Comparison of ENCODE assay signal across 25 cellular contexts in the genomic region with DNA sequence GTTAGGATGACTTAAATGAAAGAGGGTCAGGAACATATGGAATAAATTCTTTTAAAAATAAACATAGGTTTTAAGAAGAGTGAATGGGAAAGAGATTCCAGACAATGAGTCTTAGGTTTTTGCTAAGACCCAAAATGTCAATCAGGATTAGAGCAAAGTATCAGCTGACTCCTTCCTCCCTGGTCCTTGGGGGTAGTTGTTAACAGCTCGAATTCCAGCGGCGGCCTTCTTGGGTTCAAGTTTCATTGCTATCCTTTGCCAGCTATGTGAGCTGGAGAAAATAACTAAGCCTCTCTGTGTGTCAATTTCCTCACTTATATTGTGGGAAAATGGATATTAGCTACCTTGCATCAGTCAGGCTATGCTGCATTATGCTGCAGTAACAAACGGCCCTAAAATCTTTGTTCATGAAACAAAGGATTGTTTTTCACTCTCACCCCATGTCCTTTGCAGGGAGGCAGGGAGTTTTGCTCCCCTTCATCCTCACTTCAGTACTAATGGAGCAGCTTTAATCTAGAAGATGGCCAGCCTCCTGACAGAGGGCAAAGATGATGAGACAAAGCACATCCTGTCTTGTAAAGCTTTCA.
"Had no signal": no experiment of that assay in that cellular context is flagged by ENCODE, and none has a peak within 500 bp of the region (broad histone marks: within the 10 kb centered on the region; RNA-seq: fewer than 3 reads in every experiment).

No MANE protein-coding gene starts in this region.

- H3K36me3 Mint-ChIP-seq: stimulated activated effector memory CD8-positive, alpha-beta T cell treated with anti-CD3 and anti-CD28 coated beads, Interleukin-12 subunit alpha, Interleukin-12 subunit beta, amount 100 ng/mL, for 72 hours had no signal

- H3K4me3 ChIP-seq: coronary artery, esophagus squamous epithelium, heart right ventricle, lower lobe of right lung, pancreas, testis, tibial artery had no signal

- H3K9me3 ChIP-seq: neutrophil, pancreas, testis had no signal

- ATAC-seq: heart right ventricle; left ventricle myocardium superior; lower lobe of right lung; natural killer cell; pancreas; sciatic nerve; stimulated activated effector memory CD8-positive, alpha-beta T cell treated with anti-CD3 and anti-CD28 coated beads, Interleukin-12 subunit alpha, Interleukin-12 subunit beta, amount 100 ng/mL, for 72 hours; stimulated activated naive CD8-positive, alpha-beta T cell treated with anti-CD3 and anti-CD28 coated beads, Interleukin-15, Interleukin-2, amounts not matched to agents 100 U/mL and 50 U/mL, for 24 hours had no signal

- H3K4me1 Mint-ChIP-seq: immature natural killer cell; natural killer cell; stimulated activated effector memory CD8-positive, alpha-beta T cell treated with anti-CD3 and anti-CD28 coated beads, Interleukin-12 subunit alpha, Interleukin-12 subunit beta, amount 100 ng/mL, for 72 hours had no signal

- H3K4me3 Mint-ChIP-seq: immature natural killer cell; natural killer cell; stimulated activated effector memory CD8-positive, alpha-beta T cell treated with anti-CD3 and anti-CD28 coated beads, Interleukin-12 subunit alpha, Interleukin-12 subunit beta, amount 100 ng/mL, for 72 hours; type B pancreatic cell had no signal

- H3K27me3 ChIP-seq: neutrophil, pancreas, testis had no signal

- DNase-seq: dermis blood vessel endothelial cell; effector memory CD4-positive, alpha-beta T cell; erythroblast; esophagus squamous epithelium; foreskin melanocyte; glutamatergic neuron; heart right ventricle; hypothalamus; immature natural killer cell; left ventricle myocardium superior; lower lobe of right lung; natural killer cell; pancreas; retina; stimulated activated CD4-positive, alpha-beta T cell treated with anti-CD3 and anti-CD28 coated beads, Interleukin-2, amount 100 ng/mL, for 24 hours; stimulated activated CD4-positive, alpha-beta T cell treated with anti-CD3 and anti-CD28 coated beads, Interleukin-4, amount 100 ng/mL, for 24 hours; stimulated activated naive CD8-positive, alpha-beta T cell treated with anti-CD3 and anti-CD28 coated beads, Interleukin-15, Interleukin-2, amounts not matched to agents 100 U/mL and 50 U/mL, for 24 hours; substantia nigra; testis; tibial artery had no signal

- H3K27ac ChIP-seq: coronary artery, esophagus squamous epithelium, heart right ventricle, lower lobe of right lung, neutrophil, pancreas, testis, tibial artery had no signal

- H3K36me3 ChIP-seq: esophagus squamous epithelium, heart right ventricle, lower lobe of right lung, neutrophil, pancreas had no signal

- H3K27ac Mint-ChIP-seq: immature natural killer cell; natural killer cell; stimulated activated effector memory CD8-positive, alpha-beta T cell treated with anti-CD3 and anti-CD28 coated beads, Interleukin-12 subunit alpha, Interleukin-12 subunit beta, amount 100 ng/mL, for 72 hours; type B pancreatic cell had no signal

- H3K4me1 ChIP-seq: esophagus squamous epithelium, lower lobe of right lung, pancreas, testis, tibial artery had no signal
